Comparison of ENCODE assay signal across 1 cellular context in the genomic region with DNA sequence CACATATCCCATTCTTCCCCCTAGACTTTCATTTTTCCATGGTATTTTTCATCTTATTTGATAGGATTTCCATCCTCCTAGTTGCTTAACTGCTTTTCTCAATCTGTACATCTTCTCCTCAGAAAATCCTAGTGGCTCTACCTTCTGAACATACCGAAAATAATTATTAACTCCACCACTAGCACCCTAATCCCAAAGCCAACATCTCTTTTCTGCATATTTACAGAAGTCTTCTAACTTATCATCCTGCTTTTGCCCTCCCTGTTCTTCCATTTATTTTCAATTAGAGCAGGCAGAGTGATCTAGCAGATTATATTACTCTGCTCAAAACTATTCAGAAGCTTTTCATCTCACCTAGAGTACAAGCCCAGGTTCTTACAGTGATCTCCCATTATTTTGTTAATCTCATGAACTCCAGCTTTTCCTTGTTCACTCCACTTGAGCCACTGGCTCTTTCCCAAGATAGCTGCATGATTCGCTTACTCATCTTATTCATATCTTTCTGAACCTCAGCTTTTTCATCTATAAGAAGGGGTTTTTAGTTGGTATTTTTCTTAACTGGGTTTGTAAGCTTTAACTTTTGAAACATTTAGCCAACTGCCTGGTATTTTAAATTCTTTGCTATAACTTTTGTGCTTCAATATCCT.
A peak's percentile ranks its signal among the peaks of the same experiment; 100 is the strongest.
TF ChIP-seq lines count a peak whose summit lies in the region.

No MANE protein-coding gene starts in this region.

TF ChIP-seq in HepG2, 621 proteins besides CTCF, POLR2A, EP300 and RAD21 (continued from another document):
- TF ChIP-seq, protein P1, sequence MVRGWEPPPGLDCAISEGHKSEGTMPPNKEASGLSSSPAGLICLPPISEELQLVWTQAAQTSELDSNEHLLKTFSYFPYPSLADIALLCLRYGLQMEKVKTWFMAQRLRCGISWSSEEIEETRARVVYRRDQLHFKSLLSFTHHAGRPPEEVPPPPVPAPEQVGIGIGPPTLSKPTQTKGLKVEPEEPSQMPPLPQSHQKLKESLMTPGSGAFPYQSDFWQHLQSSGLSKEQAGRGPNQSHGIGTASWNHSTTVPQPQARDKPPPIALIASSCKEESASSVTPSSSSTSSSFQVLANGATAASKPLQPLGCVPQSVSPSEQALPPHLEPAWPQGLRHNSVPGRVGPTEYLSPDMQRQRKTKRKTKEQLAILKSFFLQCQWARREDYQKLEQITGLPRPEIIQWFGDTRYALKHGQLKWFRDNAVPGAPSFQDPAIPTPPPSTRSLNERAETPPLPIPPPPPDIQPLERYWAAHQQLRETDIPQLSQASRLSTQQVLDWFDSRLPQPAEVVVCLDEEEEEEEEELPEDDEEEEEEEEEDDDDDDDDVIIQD (CRISPR knock-in tag; IDR thresholded peaks at IDR 0.05; ENCODE audit: low read depth): 0 out of 2 replicates have a peak, but pooled peaks have one; percentile 39
- TF ChIP-seq PITX1 (CRISPR knock-in tag; IDR thresholded peaks at IDR 0.05): peak; percentile 98
- no peak for TF ChIP-seq ZNF619 (CRISPR knock-in tag; IDR thresholded peaks at IDR 0.05)
- no peak for TF ChIP-seq SOX13 (IDR thresholded peaks at IDR 0.05)
- TF ChIP-seq SOX13 (CRISPR knock-in tag; conservative IDR thresholded peaks at IDR 0.05 in 1 of 2, IDR thresholded peaks at IDR 0.05 in 1 of 2): peak in 1 of 2 experiments; percentile 53; a peak in 2 of 4 replicates
- TF ChIP-seq FOXA3 (CRISPR knock-in tag; IDR thresholded peaks at IDR 0.05): peak; percentile 83
- TF ChIP-seq SRSF4 (IDR thresholded peaks at IDR 0.05; ENCODE audit: low read depth, low read length, poor library complexity, severe bottlenecking): no peak
- 0 out of 2 replicates have a peak, but pooled peaks have one; percentile 17 for TF ChIP-seq ZKSCAN8 (CRISPR knock-in tag; IDR thresholded peaks at IDR 0.05; ENCODE audit: borderline replicate concordance)
- no peak for TF ChIP-seq ZNF577 (CRISPR knock-in tag; IDR thresholded peaks at IDR 0.05; ENCODE audit: borderline replicate concordance, low read depth)
- no peak for TF ChIP-seq SOX6 (IDR thresholded peaks at IDR 0.05)
- peak; percentile 19; the same call in 1 of the 2 replicates for TF ChIP-seq SOX6 (CRISPR knock-in tag; IDR thresholded peaks at IDR 0.05)
- no peak for TF ChIP-seq TBX2 (CRISPR knock-in tag; IDR thresholded peaks at IDR 0.05; ENCODE audit: borderline replicate concordance)
- TF ChIP-seq ISL2 (CRISPR knock-in tag; IDR thresholded peaks at IDR 0.05): peak; percentile 51; the same call in 1 of the 2 replicates
- TF ChIP-seq FOXA1 (IDR thresholded peaks at IDR 0.05): no peak
- TF ChIP-seq FOXA1 (CRISPR knock-in tag; IDR thresholded peaks at IDR 0.05): peak; percentile 79
- no peak for TF ChIP-seq NFIB (CRISPR knock-in tag; IDR thresholded peaks at IDR 0.05; ENCODE audit: borderline replicate concordance)
- peak; percentile 76 for TF ChIP-seq NCOA2 (CRISPR knock-in tag; IDR thresholded peaks at IDR 0.05)
- peak; percentile 61 for TF ChIP-seq GATAD2A (CRISPR knock-in tag; IDR thresholded peaks at IDR 0.05)
- TF ChIP-seq, protein P2, sequence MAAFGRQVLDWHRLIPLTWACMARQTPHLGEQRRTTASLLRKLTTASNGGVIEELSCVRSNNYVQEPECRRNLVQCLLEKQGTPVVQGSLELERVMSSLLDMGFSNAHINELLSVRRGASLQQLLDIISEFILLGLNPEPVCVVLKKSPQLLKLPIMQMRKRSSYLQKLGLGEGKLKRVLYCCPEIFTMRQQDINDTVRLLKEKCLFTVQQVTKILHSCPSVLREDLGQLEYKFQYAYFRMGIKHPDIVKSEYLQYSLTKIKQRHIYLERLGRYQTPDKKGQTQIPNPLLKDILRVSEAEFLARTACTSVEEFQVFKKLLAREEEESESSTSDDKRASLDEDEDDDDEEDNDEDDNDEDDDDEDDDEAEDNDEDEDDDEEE (CRISPR knock-in tag; IDR thresholded peaks at IDR 0.05): no peak
- TF ChIP-seq BCL6 (CRISPR knock-in tag; IDR thresholded peaks at IDR 0.05): peak; percentile 56
- TF ChIP-seq, protein P3, sequence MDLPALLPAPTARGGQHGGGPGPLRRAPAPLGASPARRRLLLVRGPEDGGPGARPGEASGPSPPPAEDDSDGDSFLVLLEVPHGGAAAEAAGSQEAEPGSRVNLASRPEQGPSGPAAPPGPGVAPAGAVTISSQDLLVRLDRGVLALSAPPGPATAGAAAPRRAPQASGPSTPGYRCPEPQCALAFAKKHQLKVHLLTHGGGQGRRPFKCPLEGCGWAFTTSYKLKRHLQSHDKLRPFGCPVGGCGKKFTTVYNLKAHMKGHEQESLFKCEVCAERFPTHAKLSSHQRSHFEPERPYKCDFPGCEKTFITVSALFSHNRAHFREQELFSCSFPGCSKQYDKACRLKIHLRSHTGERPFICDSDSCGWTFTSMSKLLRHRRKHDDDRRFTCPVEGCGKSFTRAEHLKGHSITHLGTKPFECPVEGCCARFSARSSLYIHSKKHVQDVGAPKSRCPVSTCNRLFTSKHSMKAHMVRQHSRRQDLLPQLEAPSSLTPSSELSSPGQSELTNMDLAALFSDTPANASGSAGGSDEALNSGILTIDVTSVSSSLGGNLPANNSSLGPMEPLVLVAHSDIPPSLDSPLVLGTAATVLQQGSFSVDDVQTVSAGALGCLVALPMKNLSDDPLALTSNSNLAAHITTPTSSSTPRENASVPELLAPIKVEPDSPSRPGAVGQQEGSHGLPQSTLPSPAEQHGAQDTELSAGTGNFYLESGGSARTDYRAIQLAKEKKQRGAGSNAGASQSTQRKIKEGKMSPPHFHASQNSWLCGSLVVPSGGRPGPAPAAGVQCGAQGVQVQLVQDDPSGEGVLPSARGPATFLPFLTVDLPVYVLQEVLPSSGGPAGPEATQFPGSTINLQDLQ (CRISPR knock-in tag; IDR thresholded peaks at IDR 0.05): no peak
- 0 out of 2 replicates have a peak, but pooled peaks have one; percentile 25 for TF ChIP-seq ZNF780A (CRISPR knock-in tag; IDR thresholded peaks at IDR 0.05)
- no peak for TF ChIP-seq NBN (conservative IDR thresholded peaks at IDR 0.05)
